ENCODE assay signal across 22 cellular contexts in the genomic region with DNA sequence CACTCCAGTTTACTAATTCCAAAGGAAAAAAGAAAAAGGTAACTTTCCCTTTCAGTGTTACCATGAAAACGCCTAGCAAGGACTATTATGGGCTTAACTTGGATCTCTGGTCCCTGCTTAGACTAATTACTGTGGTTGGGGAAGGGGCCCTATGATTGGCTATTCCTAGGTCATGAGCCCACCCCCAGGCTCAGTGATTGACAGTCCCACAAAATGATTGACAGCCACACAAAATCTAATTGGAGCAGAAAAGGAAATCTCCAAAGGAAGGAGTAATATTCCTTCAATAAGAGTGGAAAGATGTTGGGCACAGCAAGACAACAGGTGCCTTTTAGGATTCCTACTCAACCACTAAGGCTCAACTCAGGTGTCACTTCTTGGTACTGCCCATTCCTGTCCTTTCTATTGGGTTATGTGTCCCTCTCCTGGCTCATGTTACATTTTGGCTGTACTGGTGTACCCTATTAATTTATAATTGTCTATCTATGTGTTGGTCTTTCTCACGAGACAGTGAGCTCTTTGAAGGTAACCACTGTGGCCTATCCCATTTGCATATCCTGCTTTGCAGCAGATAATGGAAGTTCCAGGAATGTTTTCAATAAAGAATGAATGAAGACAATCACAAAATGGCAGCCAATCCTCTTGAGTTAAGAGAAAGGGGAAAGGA. TPM values are rescaled to one million over a fixed set of nuclear protein-coding genes. Genes with fewer than 3 reads are reported as not detected.
DNase-seq lines count a peak whose midpoint lies in the region; ATAC-seq, FAIRE-seq and TF ChIP-seq lines count a peak whose summit lies in the region.
"Had no signal": no experiment of that assay in that cellular context is flagged by ENCODE, and none has a peak within 500 bp of the region (broad histone marks: within the 10 kb centered on the region; RNA-seq: fewer than 3 reads in every experiment).

No MANE protein-coding gene starts in this region.

- FAIRE-seq in K562 (lab: Jason Lieb, UNC) = no peak
- FAIRE-seq: A549, D721Med, G401.6, GM12892 had no signal

- H3K27ac ChIP-seq in GM23338 (ENCODE audit: low read depth) = no peak overlapping the region
- H3K27ac ChIP-seq in PC-9 = no peak overlapping the region
- no peak overlapping the region for H3K27ac ChIP-seq in K562 (ENCODE audit: extremely low read depth, low read depth, low read length)
- no peak overlapping the region for H3K27ac ChIP-seq in MM.1S (ENCODE audit: low read length)
- no peak overlapping the region for H3K27ac ChIP-seq in brain microvascular endothelial cell
- H3K27ac ChIP-seq: A549, HL-60 had no signal

- H2AFZ ChIP-seq in GM23338 (no peak overlapping the region), PC-9 (no peak overlapping the region), K562 (ENCODE audit: low read depth, low read length) (no peak overlapping the region), MM.1S (ENCODE audit: low read length) (no peak overlapping the region)

- DNase-seq in GM23338 (ENCODE audit: low spot score) (no peak), HEK293T (ENCODE audit: extremely low spot score) (no peak), PC-9 (no peak), K562 (ENCODE audit: extremely low read depth in 1 of 4, low spot score in 3 of 4) (peak in 1 of 4 experiments; percentile 48), MM.1S (no peak), brain microvascular endothelial cell (no peak), mesenteric fat pad (ENCODE audit: low spot score) (no peak), NCI-H1092 treated with DMSO at 0.1 percent for 48 hours (lab: John Stamatoyannopoulos, UW) (no peak)
- DNase-seq: CD8-positive, alpha-beta T cell; COR-L47; DMS153; DMS79 treated with DMSO at 0.1 percent for 48 hours; EL; GOT3; HCEC 1CT had no signal

- no peaks in the 10 kb centered on the region for H3K9me3 Mint-ChIP-seq in GM23338
- H3K9me3 Mint-ChIP-seq: CD8-positive, alpha-beta T cell; IgD-negative memory B cell had no signal

- peaks cover 38% of the 10 kb centered on the region for H3K4me1 ChIP-seq in GM23338 (ENCODE audit: insufficient read depth)
- peaks cover 29% of the 10 kb centered on the region for H3K4me1 ChIP-seq in PC-9 (replicated peaks; ENCODE audit: insufficient read depth)
- peaks cover 0 to 2% of the 10 kb centered on the region in 2 experiments; a peak in 3 of 5 replicates for H3K4me1 ChIP-seq in K562 (replicated peaks in 1 of 2; ENCODE audit: control insufficient read depth in 2 of 2, insufficient read depth in 2 of 2, low read length in 2 of 2)
- H3K4me1 ChIP-seq in MM.1S (ENCODE audit: low read length) = no peaks in the 10 kb centered on the region

- TF ChIP-seq RAD21 in K562 (CRISPR knock-in tag; conservative IDR thresholded peaks at IDR 0.05 in 1 of 2, IDR thresholded peaks at IDR 0.05 in 1 of 2) = no peak

- BruUV-seq in PC-9 (replicated peaks; lab: Mats Ljungman, UMichigan) (no TSS peak), K562 (replicated peaks; lab: Mats Ljungman, UMichigan) (no TSS peak)

- CTCF ChIA-PET in HEK293T (lab: Yijun Ruan, JAX) (no interaction called here), PC-9 (lab: Charles Lee) (no interaction called here), K562 (lab: Yijun Ruan, JAX; ENCODE audit: low intra/inter-chr PET ratio) (no interaction called here)

- H3K9ac ChIP-seq in K562 (ENCODE audit: insufficient read depth in 1 of 2, low read depth in 2 of 2, low read length in 2 of 2) (no peak overlapping the region), MM.1S (ENCODE audit: low read length) (no peak overlapping the region)

- peak overlapping the region; percentile 69; the same call in 1 of the 2 replicates for H3K4me2 ChIP-seq in GM23338
- H3K4me2 ChIP-seq in PC-9 = peak overlapping the region; percentile 30; the same call in 1 of the 2 replicates
- H3K4me2 ChIP-seq in K562 (ENCODE audit: insufficient read depth, low read length) = no peak overlapping the region
- no peak overlapping the region for H3K4me2 ChIP-seq in MM.1S (ENCODE audit: low read depth, low read length)
- H3K4me2 ChIP-seq: A549 had no signal

- peaks cover 10% of the 10 kb centered on the region for H3K27me3 Mint-ChIP-seq in GM23338 (ENCODE audit: insufficient read depth, low read depth, poor library complexity)

- H4K20me1 ChIP-seq in GM23338 (replicated peaks; ENCODE audit: insufficient read depth) = no peaks in the 10 kb centered on the region; the same call in 1 of the 2 replicates
- no peaks in the 10 kb centered on the region for H4K20me1 ChIP-seq in PC-9 (ENCODE audit: insufficient read depth)
- no peaks in the 10 kb centered on the region for H4K20me1 ChIP-seq in K562 (replicated peaks; ENCODE audit: control insufficient read depth, insufficient read depth, low read length)
- no peaks in the 10 kb centered on the region for H4K20me1 ChIP-seq in MM.1S (ENCODE audit: insufficient read depth, low read length)

- H3K4me3 ChIP-seq in GM23338 = no peak overlapping the region
- no peak overlapping the region for H3K4me3 ChIP-seq in PC-9
- H3K4me3 ChIP-seq in K562 = no peak overlapping the region
- H3K4me3 ChIP-seq in MM.1S (ENCODE audit: low read length) = no peak overlapping the region
- H3K4me3 ChIP-seq in brain microvascular endothelial cell (ENCODE audit: low read depth, low read length) = no peak overlapping the region
- H3K4me3 ChIP-seq: A549 had no signal

- WGBS in K562 (ENCODE audit: insufficient coverage, low coverage, missing lambda C conversion rate) = 10% methylated on average over 2 of the region's 2 CpGs

- H3K27ac Mint-ChIP-seq in GM23338 = no peak overlapping the region
- H3K27ac Mint-ChIP-seq: CD14-positive monocyte; CD8-positive, alpha-beta T cell; IgD-negative memory B cell had no signal

- no peaks in the 10 kb centered on the region for H3K9me1 ChIP-seq in K562 (ENCODE audit: control insufficient read depth, insufficient read depth, low read length)

- H3K79me2 ChIP-seq in GM23338 (replicated peaks; ENCODE audit: insufficient read depth) (no peaks in the 10 kb centered on the region), PC-9 (ENCODE audit: low read depth) (no peaks in the 10 kb centered on the region), K562 (ENCODE audit: control insufficient read depth, insufficient read depth, low read length) (no peaks in the 10 kb centered on the region), MM.1S (ENCODE audit: low read length) (no peaks in the 10 kb centered on the region)

- H3K9me2 ChIP-seq in GM23338 (ENCODE audit: insufficient read depth) (no peaks in the 10 kb centered on the region), PC-9 (ENCODE audit: insufficient read depth) (no peaks in the 10 kb centered on the region), MM.1S (replicated peaks; ENCODE audit: insufficient read depth, low read length) (no peaks in the 10 kb centered on the region)

- intact Hi-C loops in PC-9 (cut with micrococcal nuclease; ENCODE audit: unreplicated experiment) (no loop called here), K562 (cut with micrococcal nuclease) (no loop called here)

- H3F3A ChIP-seq in GM23338 (replicated peaks; ENCODE audit: low read depth) (no peaks in the 10 kb centered on the region), PC-9 (ENCODE audit: insufficient read depth, low read depth) (peaks cover 25% of the 10 kb centered on the region; the same call in 1 of the 2 replicates), MM.1S (ENCODE audit: insufficient read depth, low read length) (no peaks in the 10 kb centered on the region)

- H3K27me3 ChIP-seq in GM23338 (ENCODE audit: insufficient read depth) (peaks cover 9% of the 10 kb centered on the region; the same call in 1 of the 2 replicates), PC-9 (ENCODE audit: insufficient read depth, low read depth) (no peaks in the 10 kb centered on the region), K562 (ENCODE audit: control insufficient read depth in 2 of 2, insufficient read depth in 2 of 2, low read length in 2 of 2) (peaks cover 7 to 9% of the 10 kb centered on the region in 2 experiments; a peak in 4 of 5 replicates), MM.1S (replicated peaks; ENCODE audit: insufficient read depth, low read length) (no peaks in the 10 kb centered on the region), brain microvascular endothelial cell (replicated peaks) (no peaks in the 10 kb centered on the region)

- no peak for TF ChIP-seq EP300 in K562 (IDR thresholded peaks at IDR 0.05; ENCODE audit: low read length)

- no peak for TF ChIP-seq CTCF in GM23338 (conservative IDR thresholded peaks at IDR 0.05; ENCODE audit: low read depth in 2 of 2)
- no peak for TF ChIP-seq CTCF in PC-9 (conservative IDR thresholded peaks at IDR 0.05)
- TF ChIP-seq CTCF in K562 (IDR thresholded peaks at IDR 0.05 in 2 of 3, conservative IDR thresholded peaks at IDR 0.05 in 1 of 3; ENCODE audit: insufficient read depth in 2 of 3, low read depth in 1 of 3, low read length in 3 of 3) = no peak
- TF ChIP-seq CTCF in MM.1S (IDR thresholded peaks at IDR 0.05; ENCODE audit: low read length) = no peak
- TF ChIP-seq CTCF in brain microvascular endothelial cell (IDR thresholded peaks at IDR 0.05; ENCODE audit: low read depth, low read length, missing control alignments) = no peak

- POLR2A ChIA-PET in HEK293T (lab: Yijun Ruan, JAX) (no interaction called here), PC-9 (lab: Charles Lee; ENCODE audit: unreplicated experiment) (no interaction called here), K562 (lab: Yijun Ruan, JAX) (no interaction called here)

- no peaks in the 10 kb centered on the region for H3K36me3 ChIP-seq in GM23338 (ENCODE audit: insufficient read depth)
- no peaks in the 10 kb centered on the region for H3K36me3 ChIP-seq in PC-9 (ENCODE audit: low read depth)
- H3K36me3 ChIP-seq in K562 (ENCODE audit: control insufficient read depth, insufficient read depth, low read length) = no peaks in the 10 kb centered on the region
- no peaks in the 10 kb centered on the region for H3K36me3 ChIP-seq in MM.1S (replicated peaks; ENCODE audit: insufficient read depth, low read length)
- no peaks in the 10 kb centered on the region for H3K36me3 ChIP-seq in brain microvascular endothelial cell (replicated peaks)

- TF ChIP-seq POLR2A in K562 (conservative IDR thresholded peaks at IDR 0.05) = no peak

- H3K36me3 Mint-ChIP-seq in GM23338 (ENCODE audit: low read depth) = peaks cover 3% of the 10 kb centered on the region; the same call in 1 of the 3 replicates
- H3K36me3 Mint-ChIP-seq: CD8-positive, alpha-beta T cell; IgD-negative memory B cell had no signal

- ATAC-seq in GM23338 (peak; percentile 37), K562 (peak; percentile 51; the same call in 1 of the 3 replicates)
- ATAC-seq: A549; CD8-positive, alpha-beta T cell had no signal

- in situ Hi-C loops in K562 (cut with MboI) = no loop called here
- in situ Hi-C loops in brain microvascular endothelial cell (cut with HindIII; ENCODE audit: low pct_ligation_motif_present, low sequenced_read_pairs) = loop anchor here (25.0 kb wide), 1 partner anchor 167 kb away; no protein-coding TSS in a partner anchor

- no peaks in the 10 kb centered on the region for H3K9me3 ChIP-seq in PC-9 (ENCODE audit: insufficient read depth, low read depth)
- H3K9me3 ChIP-seq in K562 (replicated peaks; ENCODE audit: control insufficient read depth, insufficient read depth, low read depth, low read length) = no peaks in the 10 kb centered on the region
- H3K9me3 ChIP-seq in MM.1S (replicated peaks; ENCODE audit: insufficient read depth, low read length) = no peaks in the 10 kb centered on the region
- H3K9me3 ChIP-seq: A549 had no signal

- H3K4me1 Mint-ChIP-seq in GM23338 = peaks cover 36% of the 10 kb centered on the region

- no peak overlapping the region for H3K4me3 Mint-ChIP-seq in GM23338
- H3K4me3 Mint-ChIP-seq: CD14-positive monocyte; CD8-positive, alpha-beta T cell; IgD-negative memory B cell had no signal

RNA-seq across cellular contexts. Expression of gene UTRN, which starts 5.5 kb away (rescaled TPM):
- total RNA-seq in GM23338 (2014; rRNA removed; shearing (Covaris generic)) = 86.8 and 121 TPM in 2 replicates
- polyA plus RNA-seq in GM23338 (2016; fragmentation: Nextera tagmentation; extraction: Ambion mirVana) = 34.8 and 53.9 TPM in 2 replicates
- total RNA-seq in PC-9 (2021) = 108 and 125 TPM in 2 replicates
- 4.6 and 11.3 TPM in 2 replicates for total RNA-seq in K562 (2011; cell fraction: chromatin; rRNA removed; ENCODE audit: low replicate concordance)
- total RNA-seq in K562 (2011; cell fraction: nucleolus; rRNA removed) = 2.4 and 2.8 TPM in 2 replicates
- 3.5 and 3.8 TPM in 2 replicates for total RNA-seq in K562 (2011; cell fraction: nucleoplasm; rRNA removed)
- total RNA-seq in K562 (2014; rRNA removed) = 10.0 and 10.4 TPM in 2 replicates
- total RNA-seq in K562 (2014; rRNA removed; fragmentation: Illumina TruSeq; extraction: Trizol) = 11.5 and 15.9 TPM in 2 replicates
- 20.5 and 22.4 TPM in 2 replicates for total RNA-seq in K562 (2015; rRNA removed; fragmentation: Illumina TruSeq; extraction: Trizol)
- 10.4 and 12.0 TPM in 2 replicates for total RNA-seq in K562 (2021)
- polyA plus RNA-seq in K562 (2011; rRNA removed) = 1.2 and 1.9 TPM in 2 replicates
- polyA plus RNA-seq in K562 (2011; cell fraction: cytosol; rRNA removed) = 0.49 and 1.3 TPM in 2 replicates
- 2.2 and 3.4 TPM in 2 replicates for polyA plus RNA-seq in K562 (2011; cell fraction: nucleus; rRNA removed)
- polyA plus RNA-seq in K562 (2012) = 10.6 and 11.6 TPM in 2 replicates
- 10.5 and 15.1 TPM in 2 replicates for polyA plus RNA-seq in K562 (2014; fragmentation: Illumina TruSeq; extraction: Trizol)
- polyA plus RNA-seq in K562 (2014; fragmentation: Nextera tagmentation; extraction: Ambion mirVana) = 1 to 10 TPM in 1 of 2 experiments, under 1 TPM in 1; 0.94 to 2.1 TPM
- 6.2 and 7.1 TPM in 2 replicates for polyA plus RNA-seq in K562 (2014; rRNA removed)
- 4.3 and 8.3 TPM in 2 replicates for polyA minus RNA-seq in K562 (2011; rRNA and poly(A)+ RNA removed)
- 1.4 and 1.8 TPM in 2 replicates for polyA minus RNA-seq in K562 (2011; cell fraction: cytosol; rRNA and poly(A)+ RNA removed)
- polyA minus RNA-seq in K562 (2011; cell fraction: nucleus; rRNA and poly(A)+ RNA removed) = 5.0 and 9.2 TPM in 2 replicates
- 193 TPM for total RNA-seq in mesenteric fat pad

Comparison
In these comparisons a context has a peak if more than half of its experiments do, and no peak if none do; other contexts are left out.
1. H3K4me2 ChIP-seq: peak in GM23338 (single experiment) and PC-9 (single experiment); none in K562 (single experiment) and MM.1S (single experiment).